8 cellular contexts compared by ENCODE assay signal in genomic region chr2:203814661-203815540, GRCh38. TPM values are rescaled to one million over a fixed set of nuclear protein-coding genes. Genes with fewer than 3 reads are reported as not detected.
DNase-seq lines count a peak whose midpoint lies in the region; ATAC-seq and TF ChIP-seq lines count a peak whose summit lies in the region.

No MANE protein-coding gene starts in this region.

- H3K27me3 Mint-ChIP-seq in natural killer cell treated with Interleukin-12 subunit alpha and Interleukin-12 subunit beta and Interleukin-15 and Interleukin-18, amount 100 ng/mL, for 72 hours = peaks cover 14 to 19% of the 10 kb centered on the region in 2 donors
- peaks cover 30% of the 10 kb centered on the region for H3K27me3 Mint-ChIP-seq in type B pancreatic cell

- no peaks in the 10 kb centered on the region for H3K9me3 Mint-ChIP-seq in natural killer cell treated with Interleukin-12 subunit alpha and Interleukin-12 subunit beta and Interleukin-15 and Interleukin-18, amount 100 ng/mL, for 72 hours
- H3K9me3 Mint-ChIP-seq in type B pancreatic cell = no peaks in the 10 kb centered on the region

- POLR2A ChIA-PET in IMR-90 (lab: Charles Lee; ENCODE audit: unreplicated experiment) = no interaction called here

- no peak overlapping the region for H3K18ac ChIP-seq in IMR-90 (ENCODE audit: low read depth, low read length)

- in situ Hi-C loops in IMR-90 (cut with MboI; ENCODE audit: low sequenced_read_pairs) = loop anchor here (5.0 to 25.0 kb wide), 2 partner anchors 323 to 578 kb away; partner anchors contain the start of gene CYP20A1

- H3K56ac ChIP-seq in IMR-90 (ENCODE audit: extremely low read depth, insufficient read depth, low read length) = no peak overlapping the region

- no peak overlapping the region for H3K14ac ChIP-seq in IMR-90 (replicated peaks; ENCODE audit: low read depth, low read length)

- H3K27me3 ChIP-seq in IMR-90 (ENCODE audit: control insufficient read depth, insufficient read depth, low read length) (peaks cover 20% of the 10 kb centered on the region), esophagus muscularis mucosa (no peaks in the 10 kb centered on the region)

- intact Hi-C loops in IMR-90 (cut with micrococcal nuclease) (loop anchor here (1.0 to 10.0 kb wide), 8 partner anchors 92 to 576 kb away; partner anchors contain the start of genes ABI2 and CYP20A1), esophagus muscularis mucosa (cut with DNase I) (loop anchor here (5.0 to 10.0 kb wide), 3 partner anchors 92 to 330 kb away; no protein-coding TSS in a partner anchor)

- H4K91ac ChIP-seq in IMR-90 (ENCODE audit: insufficient read depth, low read depth, low read length) = peak overlapping the region; percentile 27; the same call in 1 of the 2 replicates

- H3K4me1 ChIP-seq in IMR-90 (ENCODE audit: control insufficient read depth, insufficient read depth, low read length) (peaks cover 6% of the 10 kb centered on the region), esophagus muscularis mucosa (peaks cover 6 to 21% (median 8%) of the 10 kb centered on the region in 4 donors)

- no peaks in the 10 kb centered on the region for H4K20me1 ChIP-seq in IMR-90 (ENCODE audit: insufficient read depth, low read length)

- peak; percentile 96 for TF ChIP-seq RAD21 in IMR-90 (IDR thresholded peaks at IDR 0.05; ENCODE audit: low read length)

- no peak overlapping the region for H2AK9ac ChIP-seq in IMR-90 (replicated peaks; ENCODE audit: low read depth, low read length, poor library complexity)

- peak; percentile 74 for DNase-seq in DMS114 treated with DMSO at 0.1 percent for 48 hours (lab: John Stamatoyannopoulos, UW; ENCODE audit: unreplicated experiment)
- peak; percentile 82 for DNase-seq in IMR-90
- peak; percentile 66 for DNase-seq in NOMO-1 treated with dmso at 0.1 percent for 144 hours (lab: John Stamatoyannopoulos, UW; ENCODE audit: unreplicated experiment)
- DNase-seq in activated T-cell treated with anti-CD3 and anti-CD28 coated beads for 1 hour (ENCODE audit: low read depth) = peak; percentile 21
- peak; percentile 89 for DNase-seq in esophagus muscularis mucosa (ENCODE audit: extremely low spot score)
- no peak for DNase-seq in natural killer cell treated with Interleukin-12 subunit alpha and Interleukin-12 subunit beta and Interleukin-15 and Interleukin-18, amount 100 ng/mL, for 72 hours (ENCODE audit: low spot score)
- DNase-seq in type B pancreatic cell (ENCODE audit: extremely low spot score, unreplicated experiment) = no peak

- H3K36me3 Mint-ChIP-seq in natural killer cell treated with Interleukin-12 subunit alpha and Interleukin-12 subunit beta and Interleukin-15 and Interleukin-18, amount 100 ng/mL, for 72 hours = no peaks in the 10 kb centered on the region
- H3K36me3 Mint-ChIP-seq in type B pancreatic cell = no peaks in the 10 kb centered on the region

- H3K27ac ChIP-seq in IMR-90 (ENCODE audit: insufficient read depth, low read length) (no peak overlapping the region), esophagus muscularis mucosa (replicated peaks in 1 of 4) (no peak overlapping the region)

- H2BK20ac ChIP-seq in IMR-90 (ENCODE audit: low read depth, low read length) = peak overlapping the region; percentile 59; the same call in 1 of the 2 replicates

- no TSS peak for BruUV-seq in IMR-90 (replicated peaks; lab: Mats Ljungman, UMichigan)

- no peak overlapping the region for H2BK5ac ChIP-seq in IMR-90 (ENCODE audit: low read depth, low read length, poor library complexity, severe bottlenecking)

- H3K27ac Mint-ChIP-seq in natural killer cell treated with Interleukin-12 subunit alpha and Interleukin-12 subunit beta and Interleukin-15 and Interleukin-18, amount 100 ng/mL, for 72 hours = peak overlapping the region; percentile 44 to 56
- no peak overlapping the region for H3K27ac Mint-ChIP-seq in type B pancreatic cell

- no peak overlapping the region for H3K23ac ChIP-seq in IMR-90 (ENCODE audit: low read depth, low read length)

- H2BK15ac ChIP-seq in IMR-90 (ENCODE audit: low read depth, low read length) = no peak overlapping the region; the same call in 2 of the 3 replicates

- H3K4me3 ChIP-seq in IMR-90 (ENCODE audit: insufficient read depth, low read depth, low read length) (no peak overlapping the region), esophagus muscularis mucosa (peak overlapping the region in 1 of 4 donors; percentile 10)

- WGBS in IMR-90 (ENCODE audit: extremely low coverage in 2 of 2, insufficient read length in 1 of 2), 2 experiments = 100% methylated on average over 1 of the region's 10 CpGs; no CpG with 5 or more reads in 1 of the 2 experiments
- WGBS in esophagus muscularis mucosa = 31% methylated on average over 10 of the region's 10 CpGs

- H4K5ac ChIP-seq in IMR-90 (ENCODE audit: low read depth, low read length) = no peak overlapping the region

- no peaks in the 10 kb centered on the region for H3K79me1 ChIP-seq in IMR-90 (ENCODE audit: low read depth in 1 of 2, low read length in 2 of 2)

- H3K36me3 ChIP-seq in IMR-90 (ENCODE audit: control insufficient read depth, insufficient read depth, low read length) (no peaks in the 10 kb centered on the region), esophagus muscularis mucosa (no peaks in the 10 kb centered on the region)

- no peak overlapping the region for H3K9ac ChIP-seq in IMR-90 (ENCODE audit: low read depth, low read length)

- CTCF ChIA-PET in IMR-90 (lab: Yijun Ruan, JAX) = interaction anchor here (0.5 to 1.6 kb wide), 16 partner anchors 8 to 581 kb away, joined by 3 to 7 read pairs (median 4); no protein-coding TSS in a partner anchor

- H3K4me3 Mint-ChIP-seq in natural killer cell treated with Interleukin-12 subunit alpha and Interleukin-12 subunit beta and Interleukin-15 and Interleukin-18, amount 100 ng/mL, for 72 hours = peak overlapping the region; percentile 30
- peak overlapping the region; percentile 55 for H3K4me3 Mint-ChIP-seq in type B pancreatic cell

- peak overlapping the region; percentile 39 for H2AFZ ChIP-seq in IMR-90 (replicated peaks; ENCODE audit: low read length, poor library complexity)

- TF ChIP-seq EP300 in esophagus muscularis mucosa (IDR thresholded peaks at IDR 0.05) = no peak

- H2AK5ac ChIP-seq in IMR-90 (ENCODE audit: low read depth, low read length) = peak overlapping the region; percentile 52

- dilution Hi-C loops in IMR-90 (cut with HindIII; ENCODE audit: low sequenced_read_pairs, unreplicated experiment) = loop anchor here (25.0 kb wide), 1 partner anchor 303 kb away; no protein-coding TSS in a partner anchor

- H4K8ac ChIP-seq in IMR-90 (ENCODE audit: low read depth in 2 of 2, low read length in 2 of 2) = peak overlapping the region in 1 of 2 experiments; percentile 11; a peak in 1 of 4 replicates

- no peak overlapping the region for H3K4ac ChIP-seq in IMR-90 (ENCODE audit: low read depth, low read length)

- H3K4me1 Mint-ChIP-seq in natural killer cell treated with Interleukin-12 subunit alpha and Interleukin-12 subunit beta and Interleukin-15 and Interleukin-18, amount 100 ng/mL, for 72 hours (ENCODE audit: low read depth in 2 of 2) = peaks cover 40 to 46% of the 10 kb centered on the region in 2 donors
- peaks cover 18% of the 10 kb centered on the region for H3K4me1 Mint-ChIP-seq in type B pancreatic cell (ENCODE audit: unreplicated experiment)

- TF ChIP-seq POLR2A in IMR-90 (IDR thresholded peaks at IDR 0.05; ENCODE audit: low read depth, low read length) = peak; percentile 43; the same call in 1 of the 2 replicates
- no peak for TF ChIP-seq POLR2A in esophagus muscularis mucosa (IDR thresholded peaks at IDR 0.05; ENCODE audit: low read depth)

- H3K4me2 ChIP-seq in IMR-90 (ENCODE audit: low read depth, low read length) = peak overlapping the region; percentile 76

- peak; percentile 90 for TF ChIP-seq CTCF in IMR-90 (conservative IDR thresholded peaks at IDR 0.05; ENCODE audit: low read depth, low read length)
- peak; percentile 60 to 79 (median 77) for TF ChIP-seq CTCF in esophagus muscularis mucosa (IDR thresholded peaks at IDR 0.05)
- peak; percentile 88 for TF ChIP-seq CTCF in type B pancreatic cell (conservative IDR thresholded peaks at IDR 0.05)

- H3K9me3 ChIP-seq in IMR-90 (ENCODE audit: control insufficient read depth, insufficient read depth, low read length) (no peaks in the 10 kb centered on the region), esophagus muscularis mucosa (no peaks in the 10 kb centered on the region)

- peaks cover 10% of the 10 kb centered on the region for H3K9me1 ChIP-seq in IMR-90 (ENCODE audit: insufficient read depth, low read length)

- H2BK120ac ChIP-seq in IMR-90 (ENCODE audit: low read depth, low read length) = peak overlapping the region; percentile 56

- peak; percentile 75 for ATAC-seq in GM21381 (IDR thresholded peaks at IDR 0.05; ENCODE audit: unreplicated experiment)
- peak; percentile 95 for ATAC-seq in IMR-90 (ENCODE audit: low read depth)
- peak; percentile 70 to 78 for ATAC-seq in natural killer cell treated with Interleukin-12 subunit alpha and Interleukin-12 subunit beta and Interleukin-15 and Interleukin-18, amount 100 ng/mL, for 72 hours

TF ChIP-seq in IMR-90, 13 proteins besides CTCF, POLR2A, EP300 and RAD21 (continues in another document):
- TF ChIP-seq ELK1 (IDR thresholded peaks at IDR 0.05; ENCODE audit: borderline replicate concordance, low read depth, low read length) (no peak), SMC3 (IDR thresholded peaks at IDR 0.05; ENCODE audit: low read depth, low read length) (peak; percentile 89), CHD1 (IDR thresholded peaks at IDR 0.05; ENCODE audit: low read depth, low read length) (no peak), MAZ (IDR thresholded peaks at IDR 0.05; ENCODE audit: borderline replicate concordance, low read depth, low read length) (no peak), FOS (IDR thresholded peaks at IDR 0.05; ENCODE audit: low read depth, low read length) (no peak), CEBPB (IDR thresholded peaks at IDR 0.05; ENCODE audit: low read depth, low read length) (0 out of 2 replicates have a peak, but pooled peaks have one; percentile 0)

RNA-seq across cellular contexts. Expression of gene CTLA4, which starts 52.7 kb away (rescaled TPM):
- not detected in 2 replicates for total RNA-seq in IMR-90 (2012; rRNA removed)
- not detected in 2 replicates for polyA plus RNA-seq in IMR-90 (2012; rRNA removed)
- polyA plus RNA-seq in IMR-90 (2012; cell fraction: cytosol; rRNA removed) = not detected in 2 replicates
- 0.17 TPM in 1 of 2 replicates, not detected in the other for polyA plus RNA-seq in IMR-90 (2012; cell fraction: nucleus; rRNA removed; ENCODE audit: low replicate concordance)
- under 1 TPM in 1 of 4 donors, not detected in 3; 0.33 TPM for total RNA-seq in esophagus muscularis mucosa
- 10 to 100 TPM; 13.7 to 54.8 TPM for total RNA-seq in natural killer cell treated with Interleukin-12 subunit alpha and Interleukin-12 subunit beta and Interleukin-15 and Interleukin-18, amount 100 ng/mL, for 72 hours
- not detected in 2 replicates for total RNA-seq in type B pancreatic cell (ENCODE audit: low replicate concordance)

Comparison
In these comparisons a context has a peak if more than half of its experiments do, and no peak if none do; other contexts are left out.
1. DNase-seq: peak in DMS114 treated with DMSO at 0.1 percent for 48 hours (single experiment), IMR-90 (single experiment), NOMO-1 treated with dmso at 0.1 percent for 144 hours (single experiment), activated T-cell treated with anti-CD3 and anti-CD28 coated beads for 1 hour (single experiment) and esophagus muscularis mucosa (single experiment); none in natural killer cell treated with Interleukin-12 subunit alpha and Interleukin-12 subunit beta and Interleukin-15 and Interleukin-18, amount 100 ng/mL, for 72 hours (single experiment) and type B pancreatic cell (single experiment).
2. RNA of gene CTLA4, which starts 52.7 kb away (total RNA-seq): 13.7 to 54.8 TPM in natural killer cell treated with Interleukin-12 subunit alpha and Interleukin-12 subunit beta and Interleukin-15 and Interleukin-18, amount 100 ng/mL, for 72 hours; not detected in IMR-90, 0.33 TPM in esophagus muscularis mucosa and not detected in type B pancreatic cell; every median in the first group is over 10 times any median in the second.
3. Peak in every context shown above with its lines, with median percentiles within 50 percentile points of each other: ATAC-seq and CTCF ChIP-seq.